Comparison of ENCODE assay signal across 1 cellular context in genomic region chr13:60396008-60396782, GRCh38.
TF ChIP-seq lines count a peak whose summit lies in the region.

No MANE protein-coding gene starts in this region.

TF ChIP-seq in SK-N-SH, 30 proteins besides CTCF, POLR2A, EP300 and RAD21 (continued from another document):
- peak; percentile 57; the same call in 1 of the 2 replicates for TF ChIP-seq MAX (IDR thresholded peaks at IDR 0.05; ENCODE audit: low read depth)
- peak; percentile 34; the same call in 1 of the 2 replicates for TF ChIP-seq SIN3A (IDR thresholded peaks at IDR 0.05; ENCODE audit: borderline replicate concordance, low read depth, low read length)
- peak; percentile 73 for TF ChIP-seq GABPA (IDR thresholded peaks at IDR 0.05; ENCODE audit: low read depth)
- TF ChIP-seq ZBTB33 (IDR thresholded peaks at IDR 0.05; ENCODE audit: borderline replicate concordance, low read depth) = peak; percentile 23; the same call in 1 of the 2 replicates
- peak; percentile 79 for TF ChIP-seq CHD2 (IDR thresholded peaks at IDR 0.05; ENCODE audit: low read length, partially characterized antibody)
- peak; percentile 97 for TF ChIP-seq POLR2AphosphoS5 (IDR thresholded peaks at IDR 0.05; ENCODE audit: low read depth, low read length)
